In genomic region chr6:44258921-44259320, GRCh38 we compare ENCODE assay signal across 15 cellular contexts. TPM values are rescaled to one million over a fixed set of nuclear protein-coding genes. Genes with fewer than 3 reads are reported as not detected.
A peak's percentile ranks its signal among the peaks of the same experiment; 100 is the strongest.
DNase-seq lines count a peak whose midpoint lies in the region; ATAC-seq and TF ChIP-seq lines count a peak whose summit lies in the region.
"Had no signal": no experiment of that assay in that cellular context is flagged by ENCODE, and none has a peak within 500 bp of the region (broad histone marks: within the 10 kb centered on the region; RNA-seq: fewer than 3 reads in every experiment).

No MANE protein-coding gene starts in this region.

- no peaks in the 10 kb centered on the region for H3K9me3 Mint-ChIP-seq in T-helper 2 cell treated with Interferon-gamma antibody and Interleukin-4, amounts not matched to agents 5 μg/mL and 100 μg/mL, for 36 hours
- peaks cover 7% of the 10 kb centered on the region for H3K9me3 Mint-ChIP-seq in GM23338
- H3K9me3 Mint-ChIP-seq in activated naive CD8-positive, alpha-beta T cell treated with anti-CD3 and anti-CD28 coated beads, Interleukin-2, amount 50 U/mL, for 24 hours, result no peaks in the 10 kb centered on the region
- H3K9me3 Mint-ChIP-seq in nephron progenitor cell, result no peaks in the 10 kb centered on the region

- H3K27me3 Mint-ChIP-seq in T-helper 2 cell treated with Interferon-gamma antibody and Interleukin-4, amounts not matched to agents 5 μg/mL and 100 μg/mL, for 36 hours (ENCODE audit: low read depth), result no peaks in the 10 kb centered on the region
- H3K27me3 Mint-ChIP-seq in GM23338 (ENCODE audit: insufficient read depth, low read depth, poor library complexity), result peaks cover 46% of the 10 kb centered on the region
- no peaks in the 10 kb centered on the region for H3K27me3 Mint-ChIP-seq in activated naive CD8-positive, alpha-beta T cell treated with anti-CD3 and anti-CD28 coated beads, Interleukin-2, amount 50 U/mL, for 24 hours
- no peaks in the 10 kb centered on the region for H3K27me3 Mint-ChIP-seq in nephron progenitor cell (ENCODE audit: low read depth, poor library complexity)

- no peak for TF ChIP-seq CTCF in GM23338 (conservative IDR thresholded peaks at IDR 0.05; ENCODE audit: low read depth in 2 of 2)
- TF ChIP-seq CTCF in nephron progenitor cell (IDR thresholded peaks at IDR 0.05), result no peak

- peaks cover 13% of the 10 kb centered on the region; the same call in 1 of the 2 replicates for H3K79me2 ChIP-seq in GM23338 (replicated peaks; ENCODE audit: insufficient read depth)

- peak overlapping the region; percentile 83 for H3K4me3 Mint-ChIP-seq in T-helper 2 cell treated with Interferon-gamma antibody and Interleukin-4, amounts not matched to agents 5 μg/mL and 100 μg/mL, for 36 hours
- H3K4me3 Mint-ChIP-seq in GM23338 (peak overlapping the region; percentile 78; the same call in 2 of the 3 replicates), nephron progenitor cell (peak overlapping the region; percentile 82)
- no peak overlapping the region for H3K4me3 Mint-ChIP-seq in activated naive CD8-positive, alpha-beta T cell treated with anti-CD3 and anti-CD28 coated beads, Interleukin-2, amount 50 U/mL, for 24 hours

- H3K4me1 Mint-ChIP-seq in T-helper 2 cell treated with Interferon-gamma antibody and Interleukin-4, amounts not matched to agents 5 μg/mL and 100 μg/mL, for 36 hours (ENCODE audit: low read depth), result peaks cover 49% of the 10 kb centered on the region
- H3K4me1 Mint-ChIP-seq in GM23338 (peaks cover 51% of the 10 kb centered on the region), nephron progenitor cell (peaks cover 63% of the 10 kb centered on the region)
- H3K4me1 Mint-ChIP-seq in activated naive CD8-positive, alpha-beta T cell treated with anti-CD3 and anti-CD28 coated beads, Interleukin-2, amount 50 U/mL, for 24 hours, result peaks cover 73% of the 10 kb centered on the region

- H3K36me3 ChIP-seq in GM23338 (ENCODE audit: insufficient read depth), result peaks cover 5% of the 10 kb centered on the region

- peaks cover 11% of the 10 kb centered on the region for H3K4me1 ChIP-seq in GM23338 (ENCODE audit: insufficient read depth)

- peaks cover 30% of the 10 kb centered on the region for H3F3A ChIP-seq in GM23338 (replicated peaks; ENCODE audit: low read depth)

- no peak for DNase-seq in T-helper 2 cell treated with Interferon-gamma antibody and Interleukin-4, amounts not matched to agents 5 μg/mL and 100 μg/mL, for 36 hours (ENCODE audit: low spot score)
- DNase-seq in T-helper 2 cell (no peak), GM23338 (ENCODE audit: low spot score) (no peak), nephron progenitor cell (no peak), anterior cingulate cortex (lab: John Stamatoyannopoulos, UW) (no peak), ureter (ENCODE audit: low spot score) (no peak)
- DNase-seq in activated naive CD8-positive, alpha-beta T cell treated with anti-CD3 and anti-CD28 coated beads, Interleukin-2, amount 50 U/mL, for 24 hours, result no peak
- DNase-seq: brain microvascular endothelial cell, GDM1, NCI-H146, NCI-H446 treated with DMSO at 0.1 percent for 48 hours, PC-3 had no signal

- peaks cover 6% of the 10 kb centered on the region; the same call in 1 of the 2 replicates for H4K20me1 ChIP-seq in GM23338 (replicated peaks; ENCODE audit: insufficient read depth)

- H3K9me2 ChIP-seq in GM23338 (ENCODE audit: insufficient read depth), result no peaks in the 10 kb centered on the region

- H3K4me3 ChIP-seq in GM23338, result no peak overlapping the region
- H3K4me3 ChIP-seq: SK-N-MC had no signal

- ATAC-seq in GM23338, result no peak
- ATAC-seq in activated naive CD8-positive, alpha-beta T cell treated with anti-CD3 and anti-CD28 coated beads, Interleukin-2, amount 50 U/mL, for 24 hours, result no peak
- ATAC-seq in GM18867 (IDR thresholded peaks at IDR 0.05; ENCODE audit: unreplicated experiment), result no peak
- ATAC-seq: PC-3 had no signal

- no peak overlapping the region for H2AFZ ChIP-seq in GM23338

- H3K27ac Mint-ChIP-seq in T-helper 2 cell treated with Interferon-gamma antibody and Interleukin-4, amounts not matched to agents 5 μg/mL and 100 μg/mL, for 36 hours, result peak overlapping the region; percentile 88
- no peak overlapping the region for H3K27ac Mint-ChIP-seq in GM23338
- peak overlapping the region; percentile 94 for H3K27ac Mint-ChIP-seq in activated naive CD8-positive, alpha-beta T cell treated with anti-CD3 and anti-CD28 coated beads, Interleukin-2, amount 50 U/mL, for 24 hours
- H3K27ac Mint-ChIP-seq in nephron progenitor cell, result no peak overlapping the region

- H3K27ac ChIP-seq in GM23338 (ENCODE audit: low read depth), result no peak overlapping the region
- H3K27ac ChIP-seq: brain microvascular endothelial cell, SK-N-MC had no signal

- H3K4me2 ChIP-seq in GM23338, result no peak overlapping the region

- peaks cover 57% of the 10 kb centered on the region for H3K36me3 Mint-ChIP-seq in T-helper 2 cell treated with Interferon-gamma antibody and Interleukin-4, amounts not matched to agents 5 μg/mL and 100 μg/mL, for 36 hours (ENCODE audit: low read depth)
- peaks cover 44% of the 10 kb centered on the region for H3K36me3 Mint-ChIP-seq in GM23338 (ENCODE audit: low read depth)
- H3K36me3 Mint-ChIP-seq in activated naive CD8-positive, alpha-beta T cell treated with anti-CD3 and anti-CD28 coated beads, Interleukin-2, amount 50 U/mL, for 24 hours (ENCODE audit: low read depth), result peaks cover 40% of the 10 kb centered on the region
- peaks cover 12% of the 10 kb centered on the region for H3K36me3 Mint-ChIP-seq in nephron progenitor cell (ENCODE audit: low read depth)

- no peaks in the 10 kb centered on the region for H3K27me3 ChIP-seq in GM23338 (ENCODE audit: insufficient read depth)
- H3K27me3 ChIP-seq: brain microvascular endothelial cell had no signal

TF ChIP-seq in GM23338, 12 proteins besides CTCF, POLR2A, EP300 and RAD21:
- TF ChIP-seq POLR2AphosphoS5 (IDR thresholded peaks at IDR 0.05; ENCODE audit: low read depth) (no peak), ETS1 (IDR thresholded peaks at IDR 0.05) (no peak), NANOG (IDR thresholded peaks at IDR 0.05; ENCODE audit: borderline replicate concordance) (no peak), JUNB (IDR thresholded peaks at IDR 0.05; ENCODE audit: unreplicated experiment) (no peak), CREB1 (CRISPR knock-in tag; IDR thresholded peaks at IDR 0.05; ENCODE audit: low read depth) (no peak), ZNF114 (CRISPR knock-in tag; IDR thresholded peaks at IDR 0.05) (no peak)

RNA-seq across cellular contexts. Expression of gene SLC35B2, which starts 1.6 kb away (rescaled TPM):
- 30.5 and 30.9 TPM in 2 replicates for total RNA-seq in GM23338 (2014; rRNA removed; shearing (Covaris generic))
- polyA plus RNA-seq in GM23338 (2016; fragmentation: Nextera tagmentation; extraction: Ambion mirVana), result 14.0 and 14.7 TPM in 2 replicates
- total RNA-seq in ureter, result 33.6 TPM

RNA-seq across cellular contexts. Expression of gene NFKBIE, which starts 6.4 kb away (rescaled TPM):
- total RNA-seq in GM23338 (2014; rRNA removed; shearing (Covaris generic)), result 19.8 and 25.9 TPM in 2 replicates
- polyA plus RNA-seq in GM23338 (2016; fragmentation: Nextera tagmentation; extraction: Ambion mirVana), result 12.8 and 14.6 TPM in 2 replicates
- total RNA-seq in ureter, result 8.0 TPM

RNA-seq across cellular contexts. Expression of gene TMEM151B, which starts 11.3 kb away (rescaled TPM):
- 11.5 and 14.6 TPM in 2 replicates for total RNA-seq in GM23338 (2014; rRNA removed; shearing (Covaris generic))
- 0.91 and 1.5 TPM in 2 replicates for polyA plus RNA-seq in GM23338 (2016; fragmentation: Nextera tagmentation; extraction: Ambion mirVana)
- not detected for total RNA-seq in ureter
- total RNA-seq: PC-3, subcutaneous adipose tissue had no signal

RNA-seq across cellular contexts. Expression of gene HSP90AB1, which starts 12.0 kb away (rescaled TPM):
- 2,361 and 2,444 TPM in 2 replicates for total RNA-seq in GM23338 (2014; rRNA removed; shearing (Covaris generic))
- 1,345 and 1,425 TPM in 2 replicates for polyA plus RNA-seq in GM23338 (2016; fragmentation: Nextera tagmentation; extraction: Ambion mirVana)
- 936 TPM for total RNA-seq in ureter

RNA-seq across cellular contexts. Expression of gene SLC29A1, which starts 35.5 kb away (rescaled TPM):
- total RNA-seq in GM23338 (2014; rRNA removed; shearing (Covaris generic)), result 149 and 169 TPM in 2 replicates
- 67.6 and 73.1 TPM in 2 replicates for polyA plus RNA-seq in GM23338 (2016; fragmentation: Nextera tagmentation; extraction: Ambion mirVana)
- 58.1 TPM for total RNA-seq in ureter

Comparison
In these comparisons a context has a peak if more than half of its experiments do, and no peak if none do; other contexts are left out.
1. H3K27ac Mint-ChIP-seq: peak in T-helper 2 cell treated with Interferon-gamma antibody and Interleukin-4, amounts not matched to agents 5 μg/mL and 100 μg/mL, for 36 hours (single experiment) and activated naive CD8-positive, alpha-beta T cell treated with anti-CD3 and anti-CD28 coated beads, Interleukin-2, amount 50 U/mL, for 24 hours (single experiment); none in GM23338 (single experiment) and nephron progenitor cell (single experiment).
2. RNA of gene TMEM151B, which starts 11.3 kb away (total RNA-seq): 11.5 to 14.6 TPM in GM23338; not detected in ureter (single experiment); every median in the first group is over 10 times any median in the second.